Comparison of ENCODE assay signal across 18 cellular contexts in genomic region chr17:16924701-16925440, GRCh38. TPM values are rescaled to one million over a fixed set of nuclear protein-coding genes. Genes with fewer than 3 reads are reported as not detected.
"Had no signal": no experiment of that assay in that cellular context is flagged by ENCODE, and none has a peak within 500 bp of the region (broad histone marks: within the 10 kb centered on the region; RNA-seq: fewer than 3 reads in every experiment).

No MANE protein-coding gene starts in this region.

- H3K27ac Mint-ChIP-seq: activated CD8-positive, alpha-beta T cell treated with anti-CD3 and anti-CD28 coated beads, Interleukin-2, amount 10 ng/mL, durations not matched to agents 7 days and 5 days; activated naive CD8-positive, alpha-beta T cell treated with anti-CD3 and anti-CD28 coated beads, Interleukin-2, amount 10 ng/mL, durations not matched to agents 7 days and 5 days; activated T-helper 2 cell treated with anti-CD3 and anti-CD28 coated beads, Interferon-gamma antibody, Interleukin-2, Interleukin-4, amounts not matched to agents 10 μg/mL and 5 μg/mL and 100 μg/mL, durations not matched to agents 14 hours and 24 hours and 36 hours; T-helper 2 cell treated with Interferon-gamma antibody and Interleukin-4, amounts not matched to agents 5 μg/mL and 100 μg/mL, for 36 hours had no signal

- H3K4me1 Mint-ChIP-seq: activated naive CD8-positive, alpha-beta T cell treated with anti-CD3 and anti-CD28 coated beads, Interleukin-2, amount 10 ng/mL, durations not matched to agents 7 days and 5 days; neural crest cell had no signal

- ATAC-seq: activated CD8-positive, alpha-beta T cell treated with anti-CD3 and anti-CD28 coated beads, Interleukin-2, amount 10 ng/mL, durations not matched to agents 7 days and 5 days; esophagus mucosa; left colon had no signal

- H3K27me3 Mint-ChIP-seq: activated naive CD8-positive, alpha-beta T cell treated with anti-CD3 and anti-CD28 coated beads, Interleukin-2, amount 10 ng/mL, durations not matched to agents 7 days and 5 days had no signal

- H3K4me3 Mint-ChIP-seq: activated CD8-positive, alpha-beta T cell treated with anti-CD3 and anti-CD28 coated beads, Interleukin-2, amount 10 ng/mL, durations not matched to agents 7 days and 5 days; activated naive CD8-positive, alpha-beta T cell treated with anti-CD3 and anti-CD28 coated beads, Interleukin-2, amount 10 ng/mL, durations not matched to agents 7 days and 5 days; neural crest cell; T-helper 2 cell treated with Interferon-gamma antibody and Interleukin-4, amounts not matched to agents 5 μg/mL and 100 μg/mL, for 36 hours had no signal

- DNase-seq: activated CD4-positive, alpha-beta T cell treated with anti-CD3 and anti-CD28 coated beads for 1 hour; activated CD8-positive, alpha-beta T cell treated with anti-CD3 and anti-CD28 coated beads, Interleukin-2, amount 10 ng/mL, durations not matched to agents 7 days and 5 days; activated naive CD8-positive, alpha-beta T cell treated with anti-CD3 and anti-CD28 coated beads, Interleukin-2, amount 10 ng/mL, durations not matched to agents 7 days and 5 days; anterior cingulate cortex; hypothalamus; mesendoderm; small intestine; stimulated activated naive CD4-positive, alpha-beta T cell; substantia nigra; SW 1271 had no signal

- H3K9me3 Mint-ChIP-seq: activated naive CD8-positive, alpha-beta T cell treated with anti-CD3 and anti-CD28 coated beads, Interleukin-2, amount 10 ng/mL, durations not matched to agents 7 days and 5 days; activated T-helper 2 cell treated with anti-CD3 and anti-CD28 coated beads, Interferon-gamma antibody, Interleukin-2, Interleukin-4, amounts not matched to agents 10 μg/mL and 5 μg/mL and 100 μg/mL, durations not matched to agents 14 hours and 24 hours and 36 hours; neural crest cell; T-helper 2 cell treated with Interferon-gamma antibody and Interleukin-4, amounts not matched to agents 5 μg/mL and 100 μg/mL, for 36 hours had no signal

- FAIRE-seq: endometrium, small intestine had no signal

- H3K36me3 Mint-ChIP-seq: activated naive CD8-positive, alpha-beta T cell treated with anti-CD3 and anti-CD28 coated beads, Interleukin-2, amount 10 ng/mL, durations not matched to agents 7 days and 5 days had no signal

RNA-seq across cellular contexts. Expression of gene TNFRSF13B, which starts 47.0 kb away (rescaled TPM):
- total RNA-seq: activated CD8-positive, alpha-beta T cell treated with anti-CD3 and anti-CD28 coated beads, Interleukin-2, amount 10 ng/mL, durations not matched to agents 7 days and 5 days; activated naive CD8-positive, alpha-beta T cell treated with anti-CD3 and anti-CD28 coated beads, Interleukin-2, amount 10 ng/mL, durations not matched to agents 7 days and 5 days; fibroblast of villous mesenchyme; neural crest cell; SJSA1 had no signal
